In the genomic region with DNA sequence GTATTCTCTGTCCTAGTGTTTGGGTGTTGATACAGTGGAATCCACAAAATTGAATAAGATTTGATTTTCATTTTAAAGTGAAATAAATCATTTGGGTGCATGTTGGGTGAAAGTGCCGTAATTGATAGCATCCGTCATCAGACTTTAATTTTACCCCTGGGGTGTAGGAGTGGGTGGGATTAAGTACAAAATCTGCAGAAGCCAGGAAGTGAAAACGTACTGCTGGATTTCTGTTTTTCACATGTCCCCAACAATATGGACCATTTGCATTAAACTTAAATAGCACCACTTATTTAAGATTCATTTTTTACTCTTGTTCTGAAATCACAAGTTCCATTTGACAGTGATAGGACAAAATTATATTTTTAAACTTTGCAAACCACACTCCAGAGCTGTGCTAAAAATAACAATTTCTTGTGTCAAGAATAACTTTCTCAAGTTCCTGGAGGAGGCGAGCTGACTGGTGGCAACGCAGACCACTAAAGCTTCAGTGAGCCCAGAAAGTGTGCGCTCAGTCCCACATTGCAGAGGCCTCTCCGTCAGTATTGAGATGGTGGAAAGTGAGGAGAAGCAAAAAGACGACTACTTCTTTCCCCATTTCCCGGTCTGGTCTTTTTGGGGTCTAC, we compare ENCODE assay signal across 12 cellular contexts.
DNase-seq lines count a peak whose midpoint lies in the region; ATAC-seq and TF ChIP-seq lines count a peak whose summit lies in the region.
"Had no signal": no experiment of that assay in that cellular context is flagged by ENCODE, and none has a peak within 500 bp of the region (broad histone marks: within the 10 kb centered on the region; RNA-seq: fewer than 3 reads in every experiment).

No MANE protein-coding gene starts in this region.

- no peak overlapping the region for H3K4me3 Mint-ChIP-seq in type B pancreatic cell
- H3K4me3 Mint-ChIP-seq: mesothelial cell of epicardium had no signal

- no peak overlapping the region for H3K9ac ChIP-seq in colonic mucosa (ENCODE audit: low read depth in 2 of 2, low read length in 2 of 2)

- no peak overlapping the region for H3K4me3 ChIP-seq in cardiac muscle cell
- H3K4me3 ChIP-seq in colonic mucosa: no peak overlapping the region
- H3K4me3 ChIP-seq: upper lobe of right lung had no signal

- no peaks in the 10 kb centered on the region for H3K27me3 Mint-ChIP-seq in type B pancreatic cell

- H3K36me3 Mint-ChIP-seq in type B pancreatic cell: peaks cover 35% of the 10 kb centered on the region

- intact Hi-C loops in Right ventricle myocardium superior (cut with DNase I) (no loop called here), colonic mucosa (cut with DNase I) (no loop called here)

- H3K27ac ChIP-seq in cardiac muscle cell: peak overlapping the region; percentile 59
- H3K27ac ChIP-seq in RWPE1: no peak overlapping the region
- H3K27ac ChIP-seq in colonic mucosa: no peak overlapping the region

- no peak for DNase-seq in cardiac muscle cell (ENCODE audit: low read depth in 1 of 2, low spot score in 1 of 2)
- DNase-seq in Right ventricle myocardium superior: no peak
- peak; percentile 40 for DNase-seq in MV-4-11 (lab: John Stamatoyannopoulos, UW)
- DNase-seq in germinal center (ENCODE audit: low spot score): peak; percentile 57
- DNase-seq in type B pancreatic cell (ENCODE audit: extremely low spot score, unreplicated experiment): no peak
- no peak for DNase-seq in RWPE1 (ENCODE audit: low spot score)
- no peak for DNase-seq in colonic mucosa
- no peak for DNase-seq in SW480 (ENCODE audit: low spot score)
- DNase-seq: NCI-H2029 treated with DMSO at 0.1 percent for 48 hours, SW 1271, upper lobe of right lung had no signal

- CTCF ChIA-PET in RWPE1 (lab: Yijun Ruan, JAX): no interaction called here

- ATAC-seq in Right ventricle myocardium superior (ENCODE audit: poor library complexity): no peak

- TF ChIP-seq CTCF in cardiac muscle cell (IDR thresholded peaks at IDR 0.05; ENCODE audit: low read depth, low read length): no peak
- TF ChIP-seq CTCF in type B pancreatic cell (conservative IDR thresholded peaks at IDR 0.05): no peak
- TF ChIP-seq CTCF in RWPE1 (conservative IDR thresholded peaks at IDR 0.05; ENCODE audit: low read depth): no peak
- no peak for TF ChIP-seq CTCF in colonic mucosa (IDR thresholded peaks at IDR 0.05)

- H3K36me3 ChIP-seq in cardiac muscle cell (no peaks in the 10 kb centered on the region), colonic mucosa (no peaks in the 10 kb centered on the region)
- H3K36me3 ChIP-seq: upper lobe of right lung had no signal

- H3K27ac Mint-ChIP-seq in type B pancreatic cell: peak overlapping the region; percentile 42
- H3K27ac Mint-ChIP-seq: mesothelial cell of epicardium had no signal

- peaks cover 12% of the 10 kb centered on the region for H3K9me3 Mint-ChIP-seq in type B pancreatic cell

- no peaks in the 10 kb centered on the region for H3K9me3 ChIP-seq in cardiac muscle cell (ENCODE audit: low read depth)
- no peaks in the 10 kb centered on the region for H3K9me3 ChIP-seq in colonic mucosa
- H3K9me3 ChIP-seq: upper lobe of right lung had no signal

- H3K4me1 Mint-ChIP-seq in type B pancreatic cell (ENCODE audit: unreplicated experiment): peaks cover 75% of the 10 kb centered on the region

- no peaks in the 10 kb centered on the region for H3K27me3 ChIP-seq in cardiac muscle cell
- H3K27me3 ChIP-seq in colonic mucosa: no peaks in the 10 kb centered on the region
- H3K27me3 ChIP-seq: upper lobe of right lung had no signal

- H3K4me1 ChIP-seq in cardiac muscle cell (ENCODE audit: low read depth) (peaks cover 45% of the 10 kb centered on the region), colonic mucosa (no peaks in the 10 kb centered on the region)

- POLR2A ChIA-PET in RWPE1 (lab: Yijun Ruan, JAX; ENCODE audit: low non-redundant PET): no interaction called here

Comparison
In these comparisons a context has a peak if more than half of its experiments do, and no peak if none do; other contexts are left out.
1. DNase-seq: peak in MV-4-11 (single experiment) and germinal center (single experiment); none in cardiac muscle cell (0 of 2), Right ventricle myocardium superior (single experiment), type B pancreatic cell (single experiment), RWPE1 (single experiment), colonic mucosa (single experiment) and SW480 (single experiment).